ENCODE assay signal across 12 cellular contexts in genomic region chr9:98880311-98881015, GRCh38.
"Had no signal": no experiment of that assay in that cellular context is flagged by ENCODE, and none has a peak within 500 bp of the region (broad histone marks: within the 10 kb centered on the region; RNA-seq: fewer than 3 reads in every experiment).

No MANE protein-coding gene starts in this region.

- H2AFZ ChIP-seq: neural progenitor cell had no signal

- H3K36me3 Mint-ChIP-seq: mesothelial cell of epicardium, neural progenitor cell had no signal

- H3K27ac ChIP-seq: cardiac muscle cell, foreskin keratinocyte, neural progenitor cell had no signal

- DNase-seq: activated gamma-delta T cell treated with Interleukin-2 at 50 U/mL for 16 hours; activated T-cell treated with anti-CD3 and anti-CD28 coated beads, Interleukin-2, amount 50 U/mL, for 24 hours; foreskin keratinocyte; stimulated activated CD4-positive, alpha-beta T cell treated with anti-CD3 and anti-CD28 coated beads, Interleukin-12 subunit alpha, Interleukin-12 subunit beta, amount 100 ng/mL, for 4 hours; stimulated activated naive CD4-positive, alpha-beta T cell had no signal

- H3K9ac ChIP-seq: neural progenitor cell had no signal

- H3K27ac Mint-ChIP-seq: activated T-cell treated with anti-CD3 and anti-CD28 coated beads, Interleukin-2, amount 50 U/mL, for 24 hours; mesothelial cell of epicardium; neural progenitor cell had no signal

- H3K9me3 Mint-ChIP-seq: activated T-cell treated with anti-CD3 and anti-CD28 coated beads, Interleukin-2, amount 50 U/mL, for 24 hours; mesothelial cell of epicardium; neural progenitor cell had no signal

- H3K4me3 ChIP-seq: cardiac muscle cell, neural progenitor cell had no signal

- FAIRE-seq: astrocyte, colon, islet of Langerhans had no signal

- H3K36me3 ChIP-seq: cardiac muscle cell, neural progenitor cell had no signal

- H3K27me3 ChIP-seq: cardiac muscle cell, neural progenitor cell had no signal

- H3K4me3 Mint-ChIP-seq: activated T-cell treated with anti-CD3 and anti-CD28 coated beads, Interleukin-2, amount 50 U/mL, for 24 hours; mesothelial cell of epicardium; neural progenitor cell had no signal

- H3K4me2 ChIP-seq: neural progenitor cell had no signal

- ATAC-seq: activated CD4-positive, CD25-positive, alpha-beta regulatory T cell treated with anti-CD3 and anti-CD28 coated beads, Interleukin-2, amount 50 U/mL, for 24 hours; foreskin keratinocyte had no signal

- H3K4me1 ChIP-seq: foreskin keratinocyte, neural progenitor cell had no signal
